ENCODE assay signal across 1 cellular context in the genomic region with DNA sequence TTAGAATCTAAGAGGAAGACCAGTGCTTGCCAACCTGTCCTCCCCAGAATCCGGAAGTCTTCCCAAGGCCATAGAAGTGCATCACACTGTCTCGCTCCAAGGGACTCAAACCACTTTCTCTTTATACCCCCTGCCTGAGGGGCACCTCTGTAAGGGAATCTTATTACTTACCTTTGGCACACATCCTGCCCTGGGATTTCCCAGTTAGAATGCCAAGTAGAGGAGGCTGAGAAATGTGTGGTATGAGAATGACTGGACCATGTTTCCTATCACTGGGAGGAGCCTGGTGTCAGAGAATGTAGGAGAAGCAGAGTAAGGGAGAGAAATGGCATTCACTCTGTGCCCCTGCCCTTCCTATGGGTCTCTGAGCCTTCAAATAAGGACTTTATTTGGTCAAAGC.
TF ChIP-seq lines count a peak whose summit lies in the region.

No MANE protein-coding gene starts in this region.

TF ChIP-seq in SK-N-SH treated with all-trans-retinoic acid at 6 μM for 48 hours, 23 proteins besides CTCF, POLR2A, EP300 and RAD21 (continued from another document):
- TF ChIP-seq POU6F1 (CRISPR knock-in tag; IDR thresholded peaks at IDR 0.05; ENCODE audit: borderline replicate concordance, low read depth): no peak
TF ChIP-seq in SK-N-SH treated with all-trans-retinoic acid at 6 μM for 48 hours: peak in this region for 0.
